In the genomic region with DNA sequence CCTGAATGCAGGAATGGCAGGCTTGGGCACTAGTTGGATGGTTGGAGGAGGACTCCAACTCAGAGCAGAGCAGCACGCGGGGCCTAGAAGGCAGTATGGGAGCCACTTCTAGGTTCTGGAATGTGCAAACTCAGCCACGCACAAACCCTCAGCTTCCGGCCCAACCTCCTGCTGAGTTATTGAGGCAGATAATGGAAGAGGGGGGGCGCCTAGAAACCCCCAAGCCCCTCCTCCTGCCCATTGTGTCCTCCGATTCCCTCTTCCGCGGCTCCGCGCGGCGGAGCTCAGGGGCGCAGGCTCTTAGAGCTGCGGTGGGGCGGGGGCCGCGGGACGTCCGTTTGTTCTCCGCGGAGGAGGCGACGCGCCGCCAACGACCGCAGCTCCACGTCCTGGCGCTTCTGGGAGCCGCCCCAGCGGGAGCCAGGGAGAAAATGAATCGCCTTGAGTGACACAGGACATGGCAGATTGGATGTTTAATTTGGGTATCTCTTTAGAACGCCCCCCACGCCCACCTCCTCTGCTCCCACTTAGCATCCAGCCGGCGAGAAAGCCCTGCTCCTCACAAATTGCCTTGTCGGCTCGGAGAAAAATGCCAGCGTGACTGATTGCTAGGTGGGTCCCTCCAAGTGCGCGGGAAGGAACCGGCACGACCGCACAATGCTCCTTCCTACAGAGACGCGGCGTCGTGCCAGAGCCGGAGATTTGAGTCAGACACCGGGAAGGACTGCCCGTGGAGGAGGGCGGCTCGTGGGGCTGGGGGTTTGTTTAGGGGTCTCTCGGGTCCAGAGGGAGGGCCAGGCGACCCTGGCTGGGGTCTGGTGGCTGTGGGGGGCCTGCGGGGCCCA, we compare ENCODE assay signal across 1 cellular context.
TF ChIP-seq lines count a peak whose summit lies in the region.

No MANE protein-coding gene starts in this region.

TF ChIP-seq in K562, 482 proteins besides CTCF, POLR2A, EP300 and RAD21 (continued from another document and continues in another):
- TF ChIP-seq HINFP (tag; conservative IDR thresholded peaks at IDR 0.05; ENCODE audit: low read depth) (no peak), RAD51 (IDR thresholded peaks at IDR 0.05; ENCODE audit: borderline replicate concordance, low read depth) (no peak), BRF1 (IDR thresholded peaks at IDR 0.05; ENCODE audit: borderline replicate concordance, extremely low read depth, insufficient read length) (no peak), KLF6 (CRISPR knock-in tag; IDR thresholded peaks at IDR 0.05; ENCODE audit: borderline replicate concordance) (no peak), NCOA1 (IDR thresholded peaks at IDR 0.05; ENCODE audit: low read depth) (no peak), HDAC6 (IDR thresholded peaks at IDR 0.05; ENCODE audit: low read depth, low read length) (no peak), NR2C1 (IDR thresholded peaks at IDR 0.05) (no peak), NR2C1 (tag; IDR thresholded peaks at IDR 0.05) (no peak), HNRNPUL1 (IDR thresholded peaks at IDR 0.05; ENCODE audit: low read length) (no peak), PRMT5 (CRISPR knock-in tag; IDR thresholded peaks at IDR 0.05) (no peak), SMARCC2 (IDR thresholded peaks at IDR 0.05; ENCODE audit: low read depth) (no peak), ZBTB17 (CRISPR knock-in tag; IDR thresholded peaks at IDR 0.05) (no peak; the same call in 1 of the 2 replicates), RBM22 (IDR thresholded peaks at IDR 0.05; ENCODE audit: low read depth, low read length, poor library complexity, severe bottlenecking) (no peak), COPS2 (conservative IDR thresholded peaks at IDR 0.05) (no peak), SIRT6 (IDR thresholded peaks at IDR 0.05; ENCODE audit: low read depth, low read length) (no peak), PHF20 (IDR thresholded peaks at IDR 0.05; ENCODE audit: partially characterized antibody) (no peak), PCBP2 (IDR thresholded peaks at IDR 0.05; ENCODE audit: low read depth, low read length, poor library complexity, severe bottlenecking) (no peak), ZNF175 (CRISPR knock-in tag; IDR thresholded peaks at IDR 0.05; ENCODE audit: low read depth) (no peak), CAMTA2 (CRISPR knock-in tag; conservative IDR thresholded peaks at IDR 0.05) (no peak), SMARCA4 (IDR thresholded peaks at IDR 0.05) (peak; percentile 23; the same call in 1 of the 2 replicates), ZNF766 (CRISPR knock-in tag; conservative IDR thresholded peaks at IDR 0.05) (peak; percentile 65; the same call in 1 of the 2 replicates), KLF16 (IDR thresholded peaks at IDR 0.05) (no peak), SRSF7 (optimal IDR thresholded peaks at IDR 0.05; ENCODE audit: low read depth, low read length) (no peak), ESRRA (IDR thresholded peaks at IDR 0.05; ENCODE audit: borderline replicate concordance, low read depth) (peak; percentile 69; the same call in 1 of the 2 replicates), ZNF696 (CRISPR knock-in tag; conservative IDR thresholded peaks at IDR 0.05) (no peak), SMAD4 (CRISPR knock-in tag; conservative IDR thresholded peaks at IDR 0.05) (no peak; the same call in 1 of the 2 replicates), POLR2AphosphoS2 (IDR thresholded peaks at IDR 0.05; ENCODE audit: low read length) (no peak), DDX20 (tag; IDR thresholded peaks at IDR 0.05; ENCODE audit: low read depth) (no peak), HCFC1 (IDR thresholded peaks at IDR 0.05; ENCODE audit: low read depth, low read length) (no peak), ZNF445 (CRISPR knock-in tag; IDR thresholded peaks at IDR 0.05; ENCODE audit: low read depth) (no peak), LEF1 (IDR thresholded peaks at IDR 0.05) (peak; percentile 52; the same call in 1 of the 2 replicates), CLOCK (CRISPR knock-in tag; IDR thresholded peaks at IDR 0.05; ENCODE audit: borderline replicate concordance) (no peak), ERF (CRISPR knock-in tag; IDR thresholded peaks at IDR 0.05) (no peak), ATF3 (IDR thresholded peaks at IDR 0.05) (no peak), ATF3 (CRISPR knock-in tag; conservative IDR thresholded peaks at IDR 0.05) (no peak), DACH1 (IDR thresholded peaks at IDR 0.05; ENCODE audit: partially characterized antibody) (no peak), YY1 (IDR thresholded peaks at IDR 0.05; ENCODE audit: borderline replicate concordance in 1 of 3, control insufficient read depth in 1 of 3, extremely low read depth in 1 of 3, insufficient read depth in 3 of 3, insufficient read length in 1 of 3, insufficient replicate concordance in 2 of 3, low read depth in 1 of 3, low read length in 2 of 3) (no peak)
- TF ChIP-seq, protein P1, sequence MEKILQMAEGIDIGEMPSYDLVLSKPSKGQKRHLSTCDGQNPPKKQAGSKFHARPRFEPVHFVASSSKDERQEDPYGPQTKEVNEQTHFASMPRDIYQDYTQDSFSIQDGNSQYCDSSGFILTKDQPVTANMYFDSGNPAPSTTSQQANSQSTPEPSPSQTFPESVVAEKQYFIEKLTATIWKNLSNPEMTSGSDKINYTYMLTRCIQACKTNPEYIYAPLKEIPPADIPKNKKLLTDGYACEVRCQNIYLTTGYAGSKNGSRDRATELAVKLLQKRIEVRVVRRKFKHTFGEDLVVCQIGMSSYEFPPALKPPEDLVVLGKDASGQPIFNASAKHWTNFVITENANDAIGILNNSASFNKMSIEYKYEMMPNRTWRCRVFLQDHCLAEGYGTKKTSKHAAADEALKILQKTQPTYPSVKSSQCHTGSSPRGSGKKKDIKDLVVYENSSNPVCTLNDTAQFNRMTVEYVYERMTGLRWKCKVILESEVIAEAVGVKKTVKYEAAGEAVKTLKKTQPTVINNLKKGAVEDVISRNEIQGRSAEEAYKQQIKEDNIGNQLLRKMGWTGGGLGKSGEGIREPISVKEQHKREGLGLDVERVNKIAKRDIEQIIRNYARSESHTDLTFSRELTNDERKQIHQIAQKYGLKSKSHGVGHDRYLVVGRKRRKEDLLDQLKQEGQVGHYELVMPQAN (IDR thresholded peaks at IDR 0.05; ENCODE audit: borderline replicate concordance): no peak
- TF ChIP-seq, protein P2, sequence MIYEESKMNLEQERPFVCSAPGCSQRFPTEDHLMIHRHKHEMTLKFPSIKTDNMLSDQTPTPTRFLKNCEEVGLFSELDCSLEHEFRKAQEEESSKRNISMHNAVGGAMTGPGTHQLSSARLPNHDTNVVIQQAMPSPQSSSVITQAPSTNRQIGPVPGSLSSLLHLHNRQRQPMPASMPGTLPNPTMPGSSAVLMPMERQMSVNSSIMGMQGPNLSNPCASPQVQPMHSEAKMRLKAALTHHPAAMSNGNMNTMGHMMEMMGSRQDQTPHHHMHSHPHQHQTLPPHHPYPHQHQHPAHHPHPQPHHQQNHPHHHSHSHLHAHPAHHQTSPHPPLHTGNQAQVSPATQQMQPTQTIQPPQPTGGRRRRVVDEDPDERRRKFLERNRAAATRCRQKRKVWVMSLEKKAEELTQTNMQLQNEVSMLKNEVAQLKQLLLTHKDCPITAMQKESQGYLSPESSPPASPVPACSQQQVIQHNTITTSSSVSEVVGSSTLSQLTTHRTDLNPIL (CRISPR knock-in tag; IDR thresholded peaks at IDR 0.05): no peak
- TF ChIP-seq, protein P3, sequence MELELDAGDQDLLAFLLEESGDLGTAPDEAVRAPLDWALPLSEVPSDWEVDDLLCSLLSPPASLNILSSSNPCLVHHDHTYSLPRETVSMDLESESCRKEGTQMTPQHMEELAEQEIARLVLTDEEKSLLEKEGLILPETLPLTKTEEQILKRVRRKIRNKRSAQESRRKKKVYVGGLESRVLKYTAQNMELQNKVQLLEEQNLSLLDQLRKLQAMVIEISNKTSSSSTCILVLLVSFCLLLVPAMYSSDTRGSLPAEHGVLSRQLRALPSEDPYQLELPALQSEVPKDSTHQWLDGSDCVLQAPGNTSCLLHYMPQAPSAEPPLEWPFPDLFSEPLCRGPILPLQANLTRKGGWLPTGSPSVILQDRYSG (tag; conservative IDR thresholded peaks at IDR 0.05; ENCODE audit: low read depth): no peak
- TF ChIP-seq, protein P4, sequence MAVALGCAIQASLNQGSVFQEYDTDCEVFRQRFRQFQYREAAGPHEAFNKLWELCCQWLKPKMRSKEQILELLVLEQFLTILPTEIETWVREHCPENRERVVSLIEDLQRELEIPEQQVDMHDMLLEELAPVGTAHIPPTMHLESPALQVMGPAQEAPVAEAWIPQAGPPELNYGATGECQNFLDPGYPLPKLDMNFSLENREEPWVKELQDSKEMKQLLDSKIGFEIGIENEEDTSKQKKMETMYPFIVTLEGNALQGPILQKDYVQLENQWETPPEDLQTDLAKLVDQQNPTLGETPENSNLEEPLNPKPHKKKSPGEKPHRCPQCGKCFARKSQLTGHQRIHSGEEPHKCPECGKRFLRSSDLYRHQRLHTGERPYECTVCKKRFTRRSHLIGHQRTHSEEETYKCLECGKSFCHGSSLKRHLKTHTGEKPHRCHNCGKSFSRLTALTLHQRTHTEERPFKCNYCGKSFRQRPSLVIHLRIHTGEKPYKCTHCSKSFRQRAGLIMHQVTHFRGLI (CRISPR knock-in tag; IDR thresholded peaks at IDR 0.05): no peak
- TF ChIP-seq, protein P5, sequence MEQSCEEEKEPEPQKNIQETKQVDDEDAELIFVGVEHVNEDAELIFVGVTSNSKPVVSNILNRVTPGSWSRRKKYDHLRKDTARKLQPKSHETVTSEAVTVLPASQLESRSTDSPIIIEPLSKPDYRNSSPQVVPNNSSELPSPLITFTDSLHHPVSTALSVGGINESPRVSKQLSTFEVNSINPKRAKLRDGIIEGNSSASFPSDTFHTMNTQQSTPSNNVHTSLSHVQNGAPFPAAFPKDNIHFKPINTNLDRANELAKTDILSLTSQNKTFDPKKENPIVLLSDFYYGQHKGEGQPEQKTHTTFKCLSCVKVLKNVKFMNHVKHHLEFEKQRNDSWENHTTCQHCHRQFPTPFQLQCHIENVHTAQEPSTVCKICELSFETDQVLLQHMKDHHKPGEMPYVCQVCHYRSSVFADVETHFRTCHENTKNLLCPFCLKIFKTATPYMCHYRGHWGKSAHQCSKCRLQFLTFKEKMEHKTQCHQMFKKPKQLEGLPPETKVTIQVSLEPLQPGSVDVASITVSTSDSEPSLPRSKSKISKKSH (CRISPR knock-in tag; IDR thresholded peaks at IDR 0.05): no peak
- TF ChIP-seq, protein P6, sequence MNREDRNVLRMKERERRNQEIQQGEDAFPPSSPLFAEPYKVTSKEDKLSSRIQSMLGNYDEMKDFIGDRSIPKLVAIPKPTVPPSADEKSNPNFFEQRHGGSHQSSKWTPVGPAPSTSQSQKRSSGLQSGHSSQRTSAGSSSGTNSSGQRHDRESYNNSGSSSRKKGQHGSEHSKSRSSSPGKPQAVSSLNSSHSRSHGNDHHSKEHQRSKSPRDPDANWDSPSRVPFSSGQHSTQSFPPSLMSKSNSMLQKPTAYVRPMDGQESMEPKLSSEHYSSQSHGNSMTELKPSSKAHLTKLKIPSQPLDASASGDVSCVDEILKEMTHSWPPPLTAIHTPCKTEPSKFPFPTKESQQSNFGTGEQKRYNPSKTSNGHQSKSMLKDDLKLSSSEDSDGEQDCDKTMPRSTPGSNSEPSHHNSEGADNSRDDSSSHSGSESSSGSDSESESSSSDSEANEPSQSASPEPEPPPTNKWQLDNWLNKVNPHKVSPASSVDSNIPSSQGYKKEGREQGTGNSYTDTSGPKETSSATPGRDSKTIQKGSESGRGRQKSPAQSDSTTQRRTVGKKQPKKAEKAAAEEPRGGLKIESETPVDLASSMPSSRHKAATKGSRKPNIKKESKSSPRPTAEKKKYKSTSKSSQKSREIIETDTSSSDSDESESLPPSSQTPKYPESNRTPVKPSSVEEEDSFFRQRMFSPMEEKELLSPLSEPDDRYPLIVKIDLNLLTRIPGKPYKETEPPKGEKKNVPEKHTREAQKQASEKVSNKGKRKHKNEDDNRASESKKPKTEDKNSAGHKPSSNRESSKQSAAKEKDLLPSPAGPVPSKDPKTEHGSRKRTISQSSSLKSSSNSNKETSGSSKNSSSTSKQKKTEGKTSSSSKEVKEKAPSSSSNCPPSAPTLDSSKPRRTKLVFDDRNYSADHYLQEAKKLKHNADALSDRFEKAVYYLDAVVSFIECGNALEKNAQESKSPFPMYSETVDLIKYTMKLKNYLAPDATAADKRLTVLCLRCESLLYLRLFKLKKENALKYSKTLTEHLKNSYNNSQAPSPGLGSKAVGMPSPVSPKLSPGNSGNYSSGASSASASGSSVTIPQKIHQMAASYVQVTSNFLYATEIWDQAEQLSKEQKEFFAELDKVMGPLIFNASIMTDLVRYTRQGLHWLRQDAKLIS (CRISPR knock-in tag; IDR thresholded peaks at IDR 0.05): peak; percentile 68; the same call in 1 of the 2 replicates
